8 cellular contexts compared by ENCODE assay signal in genomic region chr17:4199818-4200402, GRCh38. TPM values are rescaled to one million over a fixed set of nuclear protein-coding genes. Genes with fewer than 3 reads are reported as not detected.
DNase-seq lines count a peak whose midpoint lies in the region; ATAC-seq and TF ChIP-seq lines count a peak whose summit lies in the region.

No MANE protein-coding gene starts in this region.

- no peak overlapping the region for H3K27ac ChIP-seq in CD4-positive, alpha-beta T cell (ENCODE audit: low read depth, low read length)
- no peak overlapping the region for H3K27ac ChIP-seq in GM23248
- no peak overlapping the region for H3K27ac ChIP-seq in OCI-LY3 (ENCODE audit: low read length)
- peak overlapping the region in 1 of 2 donors; percentile 29 for H3K27ac ChIP-seq in tibial artery

- H3K4me3 ChIP-seq in GM23248: no peak overlapping the region
- no peak overlapping the region for H3K4me3 ChIP-seq in OCI-LY3 (ENCODE audit: low read length)
- no peak overlapping the region for H3K4me3 ChIP-seq in tibial artery

- intact Hi-C loops in CD4-positive, alpha-beta T cell (cut with DNase I, micrococcal nuclease): loop anchor here (1.0 to 10.0 kb wide), 2 partner anchors 213 to 425 kb away; no protein-coding TSS in a partner anchor
- intact Hi-C loops in tibial artery (cut with DNase I; ENCODE audit: low total_unique reads): loop anchor here (5.0 to 10.0 kb wide), 2 partner anchors 65 to 212 kb away; partner anchors contain the start of gene ANKFY1

- H3K4me2 ChIP-seq in GM23248 (ENCODE audit: unreplicated experiment): no peak overlapping the region
- H3K4me2 ChIP-seq in OCI-LY3 (ENCODE audit: low read length): no peak overlapping the region

- peak; percentile 86 for ATAC-seq in CD4-positive, alpha-beta T cell (ENCODE audit: poor library complexity)
- ATAC-seq in left lobe of liver (peak; percentile 78), HG03378 (IDR thresholded peaks at IDR 0.05; ENCODE audit: unreplicated experiment) (no peak), HG02884 (IDR thresholded peaks at IDR 0.05; ENCODE audit: unreplicated experiment) (no peak)

- no peak overlapping the region for H3K27ac Mint-ChIP-seq in CD4-positive, alpha-beta T cell

- in situ Hi-C loops in GM23248 (cut with MboI): no loop called here
- in situ Hi-C loops in T47D (cut with HindIII; ENCODE audit: low pct_unique_long_range_greater_than_20kb, low sequenced_read_pairs): no loop called here

- H4K20me1 ChIP-seq in GM23248 (ENCODE audit: insufficient read depth) (no peaks in the 10 kb centered on the region), OCI-LY3 (ENCODE audit: insufficient read depth, low read length) (no peaks in the 10 kb centered on the region)

- H3K9me3 Mint-ChIP-seq in CD4-positive, alpha-beta T cell: no peaks in the 10 kb centered on the region

- H3K36me3 Mint-ChIP-seq in CD4-positive, alpha-beta T cell (ENCODE audit: low read depth): peaks cover 63% of the 10 kb centered on the region

- H3K36me3 ChIP-seq in GM23248 (ENCODE audit: low read depth) (peaks cover 11% of the 10 kb centered on the region; the same call in 1 of the 2 replicates), OCI-LY3 (replicated peaks; ENCODE audit: low read depth, low read length) (peaks cover 4% of the 10 kb centered on the region), tibial artery (peaks cover 2 to 25% (median 17%) of the 10 kb centered on the region in 3 donors)

- 50 to 56% methylated on average over 9 of the region's 9 CpGs for WGBS in GM23248 (ENCODE audit: low coverage in 1 of 2, low lambda C conversion rate in 2 of 2, missing lambda C conversion rate in 2 of 2), 2 experiments

- H3K79me2 ChIP-seq in GM23248 (ENCODE audit: insufficient read depth) (no peaks in the 10 kb centered on the region; the same call in 1 of the 2 replicates), OCI-LY3 (ENCODE audit: low read length) (no peaks in the 10 kb centered on the region)

- no peaks in the 10 kb centered on the region for H3K27me3 Mint-ChIP-seq in CD4-positive, alpha-beta T cell

- H3K9me3 ChIP-seq in CD4-positive, alpha-beta T cell (ENCODE audit: control insufficient read depth, low read length): no peaks in the 10 kb centered on the region
- H3K9me3 ChIP-seq in GM23248 (ENCODE audit: low read depth): no peaks in the 10 kb centered on the region
- H3K9me3 ChIP-seq in OCI-LY3 (ENCODE audit: insufficient read depth, low read length): no peaks in the 10 kb centered on the region
- no peaks in the 10 kb centered on the region for H3K9me3 ChIP-seq in tibial artery

- H3K9me2 ChIP-seq in GM23248 (ENCODE audit: insufficient read depth): no peaks in the 10 kb centered on the region

- H3K27me3 ChIP-seq in CD4-positive, alpha-beta T cell (ENCODE audit: control insufficient read depth, insufficient read depth, low read length): no peaks in the 10 kb centered on the region
- H3K27me3 ChIP-seq in GM23248 (replicated peaks; ENCODE audit: insufficient read depth): no peaks in the 10 kb centered on the region
- no peaks in the 10 kb centered on the region for H3K27me3 ChIP-seq in OCI-LY3 (ENCODE audit: low read depth, low read length)
- H3K27me3 ChIP-seq in tibial artery: no peaks in the 10 kb centered on the region

- POLR2A ChIA-PET in CD4-positive, alpha-beta T cell (lab: Charles Lee): interaction anchor here (0.8 to 1.2 kb wide), 2 partner anchors 23 to 57 kb away, joined by 6 read pairs; partner anchors contain the start of genes CYB5D2 and ZZEF1

- peaks cover 4% of the 10 kb centered on the region for H3K4me1 Mint-ChIP-seq in CD4-positive, alpha-beta T cell (ENCODE audit: low read depth)

- CTCF ChIA-PET in CD4-positive, alpha-beta T cell (lab: Charles Lee): interaction anchor here (0.6 to 2.0 kb wide), 14 partner anchors 10 to 309 kb away, joined by 3 to 16 read pairs (median 3); no protein-coding TSS in a partner anchor

- TF ChIP-seq CTCF in CD4-positive, alpha-beta T cell (IDR thresholded peaks at IDR 0.05): peak; percentile 81
- TF ChIP-seq CTCF in OCI-LY3 (IDR thresholded peaks at IDR 0.05; ENCODE audit: low read depth, low read length) (peak; percentile 55), tibial artery (IDR thresholded peaks at IDR 0.05) (peak; percentile 65 to 69)

- H3K9ac ChIP-seq in GM23248 (no peak overlapping the region), OCI-LY3 (ENCODE audit: low read length) (no peak overlapping the region)

- DNase-seq in CD4-positive, alpha-beta T cell: peak in 2 of 10 experiments; percentile 15 to 16
- peak; percentile 72 for DNase-seq in GM23248
- peak; percentile 32 to 39 for DNase-seq in T47D (ENCODE audit: low read depth in 1 of 2, low spot score in 1 of 2)
- DNase-seq in left lobe of liver (ENCODE audit: low spot score): no peak
- no peak for DNase-seq in tibial artery

- peaks cover 18% of the 10 kb centered on the region for H3F3A ChIP-seq in GM23248 (ENCODE audit: insufficient read depth)

- H3K4me3 Mint-ChIP-seq in CD4-positive, alpha-beta T cell: no peak overlapping the region

- H2AFZ ChIP-seq in GM23248 (no peak overlapping the region), OCI-LY3 (ENCODE audit: low read depth, low read length) (no peak overlapping the region)

- H3K4me1 ChIP-seq in GM23248 (ENCODE audit: insufficient read depth) (peaks cover 18% of the 10 kb centered on the region), OCI-LY3 (ENCODE audit: low read length) (no peaks in the 10 kb centered on the region), tibial artery (peaks cover 0 to 41% (median 14%) of the 10 kb centered on the region in 4 donors)

RNA-seq across cellular contexts. Expression of gene CYB5D2, which starts 56.9 kb away (rescaled TPM):
- total RNA-seq in CD4-positive, alpha-beta T cell: 1 to 10 TPM; 3.9 to 4.4 TPM
- total RNA-seq in GM23248 (2014; rRNA removed; shearing (Covaris generic)): 19.1 and 37.8 TPM in 2 replicates
- 32.4 and 35.7 TPM in 2 replicates for polyA plus RNA-seq in GM23248 (2016; fragmentation: Nextera tagmentation; extraction: Ambion mirVana)
- total RNA-seq in left lobe of liver: 18.8 TPM

RNA-seq across cellular contexts. Expression of gene ZZEF1, which starts 57.1 kb away (rescaled TPM):
- total RNA-seq in CD4-positive, alpha-beta T cell: 10 to 100 TPM; 83.1 to 85.0 TPM
- total RNA-seq in GM23248 (2014; rRNA removed; shearing (Covaris generic)): 25.3 and 29.0 TPM in 2 replicates
- polyA plus RNA-seq in GM23248 (2016; fragmentation: Nextera tagmentation; extraction: Ambion mirVana): 3.2 and 4.1 TPM in 2 replicates
- total RNA-seq in left lobe of liver: 19.1 TPM

Comparison
In these comparisons a context has a peak if more than half of its experiments do, and no peak if none do; other contexts are left out.
1. ATAC-seq: peak in CD4-positive, alpha-beta T cell (single experiment) and left lobe of liver (single experiment); none in HG03378 (single experiment) and HG02884 (single experiment).
2. DNase-seq: peak in GM23248 (single experiment) and T47D (2 of 2); none in left lobe of liver (single experiment) and tibial artery (0 of 2).
3. Peak in every context shown above with its lines, with median percentiles within 50 percentile points of each other: CTCF ChIP-seq.